ENCODE assay signal across 8 cellular contexts in the genomic region with DNA sequence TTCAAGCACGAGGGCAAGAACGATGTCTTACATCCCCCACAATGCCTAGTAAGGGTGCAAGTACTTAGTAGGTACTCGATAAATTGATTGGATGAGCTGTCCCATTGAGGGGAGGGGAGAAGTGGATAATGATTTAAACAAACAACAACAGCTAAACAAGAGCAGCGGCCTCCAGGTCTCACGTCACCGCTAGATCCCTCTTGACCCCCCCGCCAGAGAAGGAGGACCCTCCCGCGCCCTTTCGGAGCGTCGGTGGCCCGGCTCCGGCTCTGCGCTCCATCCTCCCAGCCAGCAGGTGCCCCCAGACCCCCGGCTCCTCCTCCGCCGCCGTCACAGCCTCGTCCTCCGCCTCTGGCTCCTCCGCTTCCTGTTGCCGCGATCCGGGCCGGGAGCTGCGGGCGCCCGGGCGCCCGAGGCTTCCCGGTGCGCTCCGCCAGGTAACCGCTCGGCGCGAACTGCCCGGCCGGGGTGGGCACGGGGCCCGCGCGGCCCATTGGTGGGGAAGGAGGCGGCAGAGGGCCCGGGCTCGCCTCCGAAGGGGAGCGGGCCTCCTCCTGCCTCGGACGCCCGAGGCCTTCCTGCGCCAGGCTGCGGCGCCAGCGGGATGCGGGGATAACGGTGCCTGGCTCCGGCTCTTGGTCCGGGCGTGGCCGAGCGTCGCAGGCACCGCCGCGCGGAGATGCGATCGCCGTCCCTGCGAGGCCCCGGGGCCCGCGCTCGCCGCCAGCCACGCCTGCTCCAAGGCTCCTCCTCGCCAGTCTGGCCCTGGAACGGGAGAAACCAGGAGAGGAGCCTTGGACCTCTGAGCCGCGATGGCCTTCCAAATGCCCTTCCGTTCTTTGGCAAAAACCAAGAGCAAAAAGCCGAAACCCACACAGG. TPM values are rescaled to one million over a fixed set of nuclear protein-coding genes. Genes with fewer than 3 reads are reported as not detected.
DNase-seq lines count a peak whose midpoint lies in the region; ATAC-seq, FAIRE-seq and TF ChIP-seq lines count a peak whose summit lies in the region.

TLCD5 (plus strand) TSS at position 368 of the 879 bp plus-strand sequence. CDS start 2,143 bp downstream, outside the sequence.

- CTCF ChIA-PET in HCT116 (lab: Charles Lee) = interaction anchor here (1.6 to 2.5 kb wide), 2 partner anchors 17 to 22 kb away, joined by 4 to 17 read pairs; no protein-coding TSS in a partner anchor

- H3K4me1 ChIP-seq in HCT116 (ENCODE audit: control insufficient read depth in 1 of 2, insufficient read depth in 2 of 2, low read length in 2 of 2) = peaks cover 15 to 21% of the 10 kb centered on the region in 2 experiments
- peaks cover 7% of the 10 kb centered on the region for H3K4me1 ChIP-seq in foreskin keratinocyte

- no peak; the same call in 1 of the 2 replicates for TF ChIP-seq RAD21 in HCT116 (IDR thresholded peaks at IDR 0.05; ENCODE audit: low read depth)

- peaks cover 17% of the 10 kb centered on the region for H3K4me1 Mint-ChIP-seq in activated T-helper 2 cell treated with anti-CD3 and anti-CD28 coated beads, Interferon-gamma antibody, Interleukin-2, Interleukin-4, amounts not matched to agents 10 μg/mL and 5 μg/mL and 100 μg/mL, durations not matched to agents 14 hours and 24 hours and 36 hours (ENCODE audit: low read depth)
- H3K4me1 Mint-ChIP-seq in nephron = peaks cover 41% of the 10 kb centered on the region

- no peaks in the 10 kb centered on the region for H3K9me3 Mint-ChIP-seq in activated T-helper 2 cell treated with anti-CD3 and anti-CD28 coated beads, Interferon-gamma antibody, Interleukin-2, Interleukin-4, amounts not matched to agents 10 μg/mL and 5 μg/mL and 100 μg/mL, durations not matched to agents 14 hours and 24 hours and 36 hours
- no peaks in the 10 kb centered on the region for H3K9me3 Mint-ChIP-seq in nephron

- H3K4me3 ChIP-seq in HCT116 (replicated peaks in 1 of 2; ENCODE audit: low read depth in 1 of 2, low read length in 2 of 2) = peak within 1 kb of the TSS; percentile 64 to 67

- H3K36me3 ChIP-seq in HCT116 (ENCODE audit: control insufficient read depth in 1 of 2, insufficient read depth in 2 of 2, low read length in 2 of 2) = no peaks in the 10 kb centered on the region

- TF ChIP-seq POLR2A in HCT116 (IDR thresholded peaks at IDR 0.05; ENCODE audit: borderline replicate concordance, extremely low read depth, insufficient read depth, insufficient read length) = no peak

- RAD21 ChIA-PET in HCT116 (lab: Charles Lee; ENCODE audit: low non-redundant PET in 1 of 2, low total read pairs in 2 of 2, uncharacterized antibody in 2 of 2, unreplicated experiment in 2 of 2) = no interaction called here

- peak within 1 kb of the TSS; percentile 43 for H2AFZ ChIP-seq in HCT116 (ENCODE audit: low read depth, low read length, poor library complexity, severe bottlenecking)

- H4K20me1 ChIP-seq in HCT116 (ENCODE audit: insufficient read depth) = no peaks in the 10 kb centered on the region

- POLR2A ChIA-PET in HCT116 (lab: Charles Lee) = interaction anchor here (0.8 to 1.7 kb wide), 3 partner anchors 11 to 22 kb away, joined by 3 to 4 read pairs (median 4); no protein-coding TSS in a partner anchor

- no peak for FAIRE-seq in D721Med (lab: Jason Lieb, UNC)
- FAIRE-seq in urothelium cell line (lab: Jason Lieb, UNC) = no peak

- no peak within 1 kb of the TSS for H3K27ac Mint-ChIP-seq in activated T-helper 2 cell treated with anti-CD3 and anti-CD28 coated beads, Interferon-gamma antibody, Interleukin-2, Interleukin-4, amounts not matched to agents 10 μg/mL and 5 μg/mL and 100 μg/mL, durations not matched to agents 14 hours and 24 hours and 36 hours
- peak within 1 kb of the TSS; percentile 63 to 83 (median 76) for H3K27ac Mint-ChIP-seq in nephron

- no peaks in the 10 kb centered on the region for H3K9me3 ChIP-seq in HCT116 (ENCODE audit: control insufficient read depth in 1 of 2, insufficient read depth in 1 of 2, low read depth in 1 of 2, low read length in 2 of 2)

- ATAC-seq in HCT116 = peak; percentile 92
- ATAC-seq in foreskin keratinocyte = peak; percentile 82

- intact Hi-C loops in HCT116 (cut with micrococcal nuclease) = no loop called here
- intact Hi-C loops in activated T-helper 2 cell treated with anti-CD3 and anti-CD28 coated beads, Interferon-gamma antibody, Interleukin-2, Interleukin-4, amounts not matched to agents 10 μg/mL and 5 μg/mL and 100 μg/mL, durations not matched to agents 14 hours and 24 hours and 36 hours (cut with micrococcal nuclease) = no loop called here

- H3K9me2 ChIP-seq in HCT116 (ENCODE audit: insufficient read depth) = no peaks in the 10 kb centered on the region

- H3K4me2 ChIP-seq in HCT116 (ENCODE audit: low read length) = peak within 1 kb of the TSS; percentile 71

- peaks cover 57% of the 10 kb centered on the region for H3K27me3 Mint-ChIP-seq in activated T-helper 2 cell treated with anti-CD3 and anti-CD28 coated beads, Interferon-gamma antibody, Interleukin-2, Interleukin-4, amounts not matched to agents 10 μg/mL and 5 μg/mL and 100 μg/mL, durations not matched to agents 14 hours and 24 hours and 36 hours (ENCODE audit: low read depth)
- H3K27me3 Mint-ChIP-seq in nephron (ENCODE audit: low read depth) = no peaks in the 10 kb centered on the region

- DNase-seq in D721Med (ENCODE audit: insufficient read length, low spot score) (no peak), HCT116 (ENCODE audit: low read depth, low spot score) (peak; percentile 54), NCI-H69 (lab: John Stamatoyannopoulos, UW) (peak; percentile 88), foreskin keratinocyte (no peak), urothelium cell line (ENCODE audit: low spot score) (peak; percentile 80)
- no peak for DNase-seq in activated T-helper 2 cell treated with anti-CD3 and anti-CD28 coated beads, Interferon-gamma antibody, Interleukin-2, Interleukin-4, amounts not matched to agents 10 μg/mL and 5 μg/mL and 100 μg/mL, durations not matched to agents 14 hours and 24 hours and 36 hours (ENCODE audit: low spot score)
- DNase-seq in stimulated activated naive CD4-positive, alpha-beta T cell treated with Interleukin-2 at 50 U/mL for 16 hours (lab: John Stamatoyannopoulos, UW) = no peak

- peak within 1 kb of the TSS; percentile 69 for H3K4me3 Mint-ChIP-seq in activated T-helper 2 cell treated with anti-CD3 and anti-CD28 coated beads, Interferon-gamma antibody, Interleukin-2, Interleukin-4, amounts not matched to agents 10 μg/mL and 5 μg/mL and 100 μg/mL, durations not matched to agents 14 hours and 24 hours and 36 hours (ENCODE audit: low read depth)
- peak within 1 kb of the TSS; percentile 84 to 95 (median 90) for H3K4me3 Mint-ChIP-seq in nephron

- H3K27ac ChIP-seq in HCT116 (ENCODE audit: low read depth, low read length) (peak within 1 kb of the TSS; percentile 79), foreskin keratinocyte (peak within 1 kb of the TSS; percentile 46)

- H3K36me3 Mint-ChIP-seq in activated T-helper 2 cell treated with anti-CD3 and anti-CD28 coated beads, Interferon-gamma antibody, Interleukin-2, Interleukin-4, amounts not matched to agents 10 μg/mL and 5 μg/mL and 100 μg/mL, durations not matched to agents 14 hours and 24 hours and 36 hours (ENCODE audit: low read depth) = no peaks in the 10 kb centered on the region
- H3K36me3 Mint-ChIP-seq in nephron (ENCODE audit: low read depth) = peaks cover 14% of the 10 kb centered on the region

- peak within 1 kb of the TSS; percentile 64 for H3K9ac ChIP-seq in HCT116 (ENCODE audit: low read length)

- peaks cover 20% of the 10 kb centered on the region for H3K79me2 ChIP-seq in HCT116 (ENCODE audit: insufficient read depth, low read length)

- H3K27me3 ChIP-seq in HCT116 (ENCODE audit: insufficient read depth, low read length) (no peaks in the 10 kb centered on the region), foreskin keratinocyte (no peaks in the 10 kb centered on the region)

- TF ChIP-seq CTCF in D721Med (IDR thresholded peaks at IDR 0.05; ENCODE audit: insufficient read depth, missing control alignments) = peak; percentile 19
- TF ChIP-seq CTCF in HCT116 (IDR thresholded peaks at IDR 0.05 in 2 of 3, conservative IDR thresholded peaks at IDR 0.05 in 1 of 3; ENCODE audit: borderline replicate concordance in 1 of 3, insufficient read depth in 1 of 3, low read depth in 2 of 3, low read length in 2 of 3) = peak in 1 of 3 experiments; percentile 19; a peak in 1 of 6 replicates
- peak; percentile 24 for TF ChIP-seq CTCF in foreskin keratinocyte (conservative IDR thresholded peaks at IDR 0.05)
- TF ChIP-seq CTCF in nephron (IDR thresholded peaks at IDR 0.05; ENCODE audit: unreplicated experiment in 3 of 3) = peak in 1 of 3 experiments; percentile 31

- BruUV-seq in HCT116 (replicated peaks; lab: Mats Ljungman, UMichigan) = no TSS peak

TF ChIP-seq in HCT116, 20 proteins besides CTCF, POLR2A, EP300 and RAD21 (continues in another document):
- TF ChIP-seq YY1 (IDR thresholded peaks at IDR 0.05; ENCODE audit: extremely low read depth, insufficient replicate concordance, low read depth, low read length) (no peak), JUND (IDR thresholded peaks at IDR 0.05) (no peak), CBX3 (IDR thresholded peaks at IDR 0.05; ENCODE audit: low read depth) (0 out of 2 replicates have a peak, but pooled peaks have one; percentile 41)

RNA-seq across cellular contexts. Expression of gene TLCD5, which starts in this region (rescaled TPM):
- total RNA-seq in HCT116 (2021; ENCODE audit: unreplicated experiment) (9.1 TPM), foreskin keratinocyte (2.7 and 3.4 TPM in 2 replicates)
- 4.9 and 7.1 TPM in 2 replicates for polyA plus RNA-seq in HCT116 (2012)
- 0.41 and 0.46 TPM in 2 replicates for total RNA-seq in activated T-helper 2 cell treated with anti-CD3 and anti-CD28 coated beads, Interferon-gamma antibody, Interleukin-2, Interleukin-4, amounts not matched to agents 10 μg/mL and 5 μg/mL and 100 μg/mL, durations not matched to agents 14 hours and 24 hours and 36 hours
- 4.1 and 4.2 TPM in 2 replicates for polyA plus RNA-seq in foreskin keratinocyte

Comparison
In these comparisons a context has a peak if more than half of its experiments do, and no peak if none do; other contexts are left out.
1. DNase-seq: peak in HCT116 (single experiment), NCI-H69 (single experiment) and urothelium cell line (single experiment); none in D721Med (single experiment), activated T-helper 2 cell treated with anti-CD3 and anti-CD28 coated beads, Interferon-gamma antibody, Interleukin-2, Interleukin-4, amounts not matched to agents 10 μg/mL and 5 μg/mL and 100 μg/mL, durations not matched to agents 14 hours and 24 hours and 36 hours (single experiment), foreskin keratinocyte (0 of 2) and stimulated activated naive CD4-positive, alpha-beta T cell treated with Interleukin-2 at 50 U/mL for 16 hours (single experiment).